18 cellular contexts compared by ENCODE assay signal in genomic region chr5:76956033-76956432, GRCh38. TPM values are rescaled to one million over a fixed set of nuclear protein-coding genes. Genes with fewer than 3 reads are reported as not detected.
A peak's percentile ranks its signal among the peaks of the same experiment; 100 is the strongest.
DNase-seq lines count a peak whose midpoint lies in the region; TF ChIP-seq lines count a peak whose summit lies in the region.
"Had no signal": no experiment of that assay in that cellular context is flagged by ENCODE, and none has a peak within 500 bp of the region (broad histone marks: within the 10 kb centered on the region; RNA-seq: fewer than 3 reads in every experiment).

No MANE protein-coding gene starts in this region.

- H3K4me3 ChIP-seq in retinal pigment epithelial cell (ENCODE audit: low read length) = no peak overlapping the region
- H3K4me3 ChIP-seq: BLaER1, GM12878, GM23338 had no signal

- H3K27me3 Mint-ChIP-seq in endothelial cell (ENCODE audit: unreplicated experiment) = peaks cover 15% of the 10 kb centered on the region

- peaks cover 23% of the 10 kb centered on the region for H3K4me1 Mint-ChIP-seq in endothelial cell (ENCODE audit: unreplicated experiment)

- DNase-seq in NCI-H82 (lab: John Stamatoyannopoulos, UW) = peak; percentile 85
- no peak for DNase-seq in endothelial cell (ENCODE audit: low spot score)
- DNase-seq in retinal pigment epithelial cell (ENCODE audit: low read depth) = peak; percentile 29
- DNase-seq in activated effector memory CD4-positive, alpha-beta T cell treated with Interleukin-2 at 50 U/mL for 16 hours = no peak
- no peak for DNase-seq in NCI-H1105 (lab: John Stamatoyannopoulos, UW)
- no peak for DNase-seq in RPMI8226
- DNase-seq: CD4-positive, CD25-positive, alpha-beta regulatory T cell; CD8-positive, alpha-beta T cell; DMS153; DMS79; EL; GDM1; H9 had no signal

- TF ChIP-seq CTCF in endothelial cell (IDR thresholded peaks at IDR 0.05; ENCODE audit: unreplicated experiment) = no peak
- no peak for TF ChIP-seq CTCF in retinal pigment epithelial cell (conservative IDR thresholded peaks at IDR 0.05; ENCODE audit: low read depth, low read length)

- no peak overlapping the region for H3K27ac Mint-ChIP-seq in endothelial cell (ENCODE audit: unreplicated experiment)
- H3K27ac Mint-ChIP-seq: B cell; CD4-positive, CD25-positive, alpha-beta regulatory T cell; CD8-positive, alpha-beta T cell; GM23338; H9 had no signal

- no peaks in the 10 kb centered on the region for H3K9me3 Mint-ChIP-seq in endothelial cell (ENCODE audit: unreplicated experiment)
- H3K9me3 Mint-ChIP-seq: CD8-positive, alpha-beta T cell; GM23338; H9 had no signal

- H3K4me3 Mint-ChIP-seq in endothelial cell (ENCODE audit: unreplicated experiment) = peak overlapping the region; percentile 65
- H3K4me3 Mint-ChIP-seq: B cell; CD4-positive, CD25-positive, alpha-beta regulatory T cell; CD8-positive, alpha-beta T cell; GM23338; H9 had no signal

- H3K36me3 Mint-ChIP-seq in endothelial cell (ENCODE audit: low read depth, unreplicated experiment) = peaks cover 10% of the 10 kb centered on the region
- H3K36me3 Mint-ChIP-seq: CD4-positive, CD25-positive, alpha-beta regulatory T cell; CD8-positive, alpha-beta T cell had no signal

RNA-seq across cellular contexts. Expression of gene CRHBP, which starts 3.2 kb away (rescaled TPM):
- 108 TPM for total RNA-seq in endothelial cell (ENCODE audit: unreplicated experiment)
- total RNA-seq: CD8-positive, alpha-beta T cell; GM12878; GM23338; H4; H9 had no signal

Comparison
In these comparisons a context has a peak if more than half of its experiments do, and no peak if none do; other contexts are left out.
1. DNase-seq: peak in NCI-H82 (single experiment) and retinal pigment epithelial cell (single experiment); none in endothelial cell (single experiment), activated effector memory CD4-positive, alpha-beta T cell treated with Interleukin-2 at 50 U/mL for 16 hours (single experiment), NCI-H1105 (single experiment) and RPMI8226 (single experiment).